Comparison of ENCODE assay signal across 8 cellular contexts in the genomic region with DNA sequence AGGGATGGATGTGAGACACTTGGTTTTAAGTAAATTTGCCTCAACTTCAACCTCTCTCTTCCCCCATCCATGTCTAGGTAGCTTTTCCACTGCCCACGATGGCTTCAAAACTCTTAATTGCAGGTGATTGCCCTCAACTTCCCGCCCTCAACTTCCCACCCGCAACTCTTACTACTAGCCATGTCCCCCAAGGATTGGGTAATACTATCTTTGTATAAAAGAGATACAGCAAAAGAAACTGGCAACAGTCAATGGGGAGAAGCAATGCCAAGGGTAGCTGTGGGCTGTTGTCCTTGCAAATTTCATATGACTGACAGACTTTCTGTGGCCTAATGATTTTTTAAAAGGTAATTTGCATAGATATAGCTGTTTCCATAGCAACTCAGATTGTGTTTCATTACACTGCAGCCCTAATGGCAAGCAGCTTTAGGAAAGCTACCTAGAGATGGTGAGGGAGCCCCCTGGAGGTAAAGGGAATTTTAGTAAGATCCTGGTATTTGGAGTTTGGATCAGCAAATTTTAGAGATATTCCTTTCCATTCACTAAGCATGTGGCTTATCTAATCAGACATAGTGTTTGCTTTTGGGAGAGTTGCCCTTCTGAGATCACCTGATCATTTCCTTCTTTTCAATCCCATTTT.
DNase-seq lines count a peak whose midpoint lies in the region; ATAC-seq and TF ChIP-seq lines count a peak whose summit lies in the region.

No MANE protein-coding gene starts in this region.

- H3K27me3 ChIP-seq in KMS-11 (ENCODE audit: insufficient read depth, low read depth) (no peaks in the 10 kb centered on the region), transverse colon (no peaks in the 10 kb centered on the region)

- TF ChIP-seq CTCF in 22Rv1 (IDR thresholded peaks at IDR 0.05) (peak; percentile 73), GM12874 (IDR thresholded peaks at IDR 0.05; ENCODE audit: insufficient read depth, low read depth, low read length) (peak; percentile 25; the same call in 1 of the 2 replicates), KMS-11 (conservative IDR thresholded peaks at IDR 0.05; ENCODE audit: low read depth, low read length) (peak; percentile 64), transverse colon (IDR thresholded peaks at IDR 0.05) (peak in 2 of 5 experiments; percentile 9 to 20)

- WGBS in transverse colon (ENCODE audit: low coverage in 1 of 2), 2 donors = 21 to 53% methylated on average over 3 of the region's 3 CpGs

- H3K9ac ChIP-seq in KMS-11 = no peak overlapping the region

- DNase-seq in SW480 (ENCODE audit: low spot score) (peak; percentile 49), inferior parietal cortex (ENCODE audit: extremely low spot score) (peak; percentile 70), transverse colon (no peak), GDM1 (lab: John Stamatoyannopoulos, UW) (no peak)

- intact Hi-C loops in transverse colon (cut with DNase I; ENCODE audit: low total_unique reads) = no loop called here

- no peak for ATAC-seq in GM19455 (IDR thresholded peaks at IDR 0.05; ENCODE audit: unreplicated experiment)

- H2AFZ ChIP-seq in KMS-11 (ENCODE audit: low read depth) = no peak overlapping the region

- no peak overlapping the region for H3K4me3 ChIP-seq in KMS-11 (IDR thresholded peaks at IDR 0.05; ENCODE audit: insufficient read depth, low read depth, low read length)
- H3K4me3 ChIP-seq in transverse colon = no peak overlapping the region

- no peak for TF ChIP-seq POLR2A in transverse colon (IDR thresholded peaks at IDR 0.05)

- H3K36me3 ChIP-seq in KMS-11 (ENCODE audit: insufficient read depth) (no peaks in the 10 kb centered on the region), transverse colon (no peaks in the 10 kb centered on the region)

- no peak overlapping the region; the same call in 1 of the 2 replicates for H3K4me2 ChIP-seq in KMS-11

- in situ Hi-C loops in transverse colon (cut with MboI; ENCODE audit: low pct_ligation_motif_present in 1 of 4, low pct_unique_long_range_greater_than_20kb in 1 of 4, low sequenced_read_pairs in 3 of 4) = no loop called here

- peaks cover 22% of the 10 kb centered on the region for H3K4me1 ChIP-seq in KMS-11 (ENCODE audit: low read depth, poor library complexity, severe bottlenecking)
- no peaks in the 10 kb centered on the region for H3K4me1 ChIP-seq in transverse colon

- no peak overlapping the region for H3K27ac ChIP-seq in 22Rv1
- H3K27ac ChIP-seq in KMS-11 = no peak overlapping the region
- no peak overlapping the region for H3K27ac ChIP-seq in transverse colon

- H4K20me1 ChIP-seq in KMS-11 (ENCODE audit: insufficient read depth) = no peaks in the 10 kb centered on the region

- no peaks in the 10 kb centered on the region for H3K9me3 ChIP-seq in transverse colon

- TF ChIP-seq EP300 in transverse colon (IDR thresholded peaks at IDR 0.05; ENCODE audit: low read depth) = no peak

- no peaks in the 10 kb centered on the region for H3K79me2 ChIP-seq in KMS-11 (ENCODE audit: insufficient read depth, low read depth)

Comparison
In these comparisons a context has a peak if more than half of its experiments do, and no peak if none do; other contexts are left out.
1. DNase-seq: peak in SW480 (single experiment) and inferior parietal cortex (single experiment); none in transverse colon (single experiment) and GDM1 (single experiment).